Comparison of ENCODE assay signal across 16 cellular contexts in genomic region chr11:46001427-46002049, GRCh38.
A peak's percentile ranks its signal among the peaks of the same experiment; 100 is the strongest.
DNase-seq lines count a peak whose midpoint lies in the region; TF ChIP-seq lines count a peak whose summit lies in the region.
"Had no signal": no experiment of that assay in that cellular context is flagged by ENCODE, and none has a peak within 500 bp of the region (broad histone marks: within the 10 kb centered on the region; RNA-seq: fewer than 3 reads in every experiment).

No MANE protein-coding gene starts in this region.

- H3K4me2 ChIP-seq in neural progenitor cell, result peak overlapping the region; percentile 11

- H3F3A ChIP-seq in neural progenitor cell (ENCODE audit: low read depth), result peaks cover 14% of the 10 kb centered on the region

- H2AFZ ChIP-seq in neural progenitor cell (replicated peaks), result no peak overlapping the region

- H3K36me3 ChIP-seq in Caco-2 (ENCODE audit: control insufficient read depth, insufficient read depth, low read length), result no peaks in the 10 kb centered on the region
- no peaks in the 10 kb centered on the region for H3K36me3 ChIP-seq in SJSA1
- H3K36me3 ChIP-seq in neural progenitor cell, result no peaks in the 10 kb centered on the region

- intact Hi-C loops in Caco-2 (cut with micrococcal nuclease; ENCODE audit: unreplicated experiment), result no loop called here

- no peak overlapping the region for H3K4me3 Mint-ChIP-seq in Caco-2 (ENCODE audit: unreplicated experiment)
- H3K4me3 Mint-ChIP-seq in neural progenitor cell, result no peak overlapping the region
- H3K4me3 Mint-ChIP-seq: activated B cell treated with CpG ODN at 0.5 μM for 24 hours; effector memory CD8-positive, alpha-beta T cell had no signal

- DNase-seq in Caco-2, result no peak
- peak; percentile 44 to 86 for DNase-seq in SJSA1 (ENCODE audit: low read depth in 1 of 2, low spot score in 2 of 2)
- peak; percentile 4 for DNase-seq in fibroblast of gingiva (ENCODE audit: low read depth)
- peak; percentile 37 for DNase-seq in neural progenitor cell (ENCODE audit: low spot score)
- DNase-seq in amygdala (lab: John Stamatoyannopoulos, UW), result no peak
- no peak for DNase-seq in DMS79 (lab: John Stamatoyannopoulos, UW)
- DNase-seq in iPS-NIHi7 (ENCODE audit: extremely low spot score), result no peak
- no peak for DNase-seq in SKM-1 treated with dmso at 0.1 percent for 144 hours (lab: John Stamatoyannopoulos, UW; ENCODE audit: unreplicated experiment)
- DNase-seq: activated B cell treated with CpG ODN at 0.5 μM for 24 hours; C1 segment of cervical spinal cord; effector memory CD8-positive, alpha-beta T cell; KBM-7; midbrain; NCI-H1694 treated with DMSO at 0.1 percent for 48 hours; stimulated activated CD4-positive, alpha-beta T cell treated with anti-CD3 and anti-CD28 coated beads, Interleukin-4, amount 100 ng/mL, for 24 hours; stimulated activated naive CD4-positive, alpha-beta T cell treated with Interleukin-2 at 50 U/mL for 16 hours had no signal

- H3K9me3 Mint-ChIP-seq in Caco-2 (ENCODE audit: unreplicated experiment), result no peaks in the 10 kb centered on the region
- no peaks in the 10 kb centered on the region for H3K9me3 Mint-ChIP-seq in neural progenitor cell
- H3K9me3 Mint-ChIP-seq: activated B cell treated with CpG ODN at 0.5 μM for 24 hours; effector memory CD8-positive, alpha-beta T cell had no signal

- H3K27me3 ChIP-seq in Caco-2 (replicated peaks; ENCODE audit: control insufficient read depth, insufficient read depth, low read length) (no peaks in the 10 kb centered on the region), SJSA1 (replicated peaks) (no peaks in the 10 kb centered on the region), neural progenitor cell (no peaks in the 10 kb centered on the region)

- H3K36me3 Mint-ChIP-seq in Caco-2 (ENCODE audit: insufficient read depth, unreplicated experiment), result no peaks in the 10 kb centered on the region
- no peaks in the 10 kb centered on the region for H3K36me3 Mint-ChIP-seq in neural progenitor cell

- BruUV-seq in Caco-2 (replicated peaks; lab: Mats Ljungman, UMichigan), result no TSS peak

- H3K9me3 ChIP-seq in Caco-2 (no peaks in the 10 kb centered on the region), SJSA1 (replicated peaks) (no peaks in the 10 kb centered on the region), neural progenitor cell (ENCODE audit: low read depth) (no peaks in the 10 kb centered on the region)

- H3K4me1 Mint-ChIP-seq in Caco-2 (ENCODE audit: low read depth, unreplicated experiment) (peaks cover 20% of the 10 kb centered on the region), neural progenitor cell (peaks cover 28% of the 10 kb centered on the region)

- no peak overlapping the region for H3K4me3 ChIP-seq in Caco-2 (ENCODE audit: low read depth, low read length)
- H3K4me3 ChIP-seq in SJSA1, result no peak overlapping the region
- no peak overlapping the region for H3K4me3 ChIP-seq in neural progenitor cell

- H3K27ac Mint-ChIP-seq in Caco-2 (ENCODE audit: unreplicated experiment) (peak overlapping the region; percentile 14), neural progenitor cell (no peak overlapping the region)
- H3K27ac Mint-ChIP-seq: activated B cell treated with CpG ODN at 0.5 μM for 24 hours; effector memory CD8-positive, alpha-beta T cell had no signal

- POLR2A ChIA-PET in Caco-2 (lab: Charles Lee), result interaction anchor here (0.9 kb wide), 1 partner anchor 242 kb away, joined by 3 read pairs; no protein-coding TSS in a partner anchor

- H3K27ac ChIP-seq in SJSA1, result peak overlapping the region; percentile 76
- no peak overlapping the region for H3K27ac ChIP-seq in neural progenitor cell

- H3K27me3 Mint-ChIP-seq in Caco-2 (ENCODE audit: insufficient read depth, unreplicated experiment), result no peaks in the 10 kb centered on the region
- no peaks in the 10 kb centered on the region for H3K27me3 Mint-ChIP-seq in neural progenitor cell (ENCODE audit: insufficient read depth, low read depth)
- H3K27me3 Mint-ChIP-seq: activated B cell treated with CpG ODN at 0.5 μM for 24 hours; effector memory CD8-positive, alpha-beta T cell had no signal

- H3K79me2 ChIP-seq in neural progenitor cell (ENCODE audit: low read depth), result peaks cover 35% of the 10 kb centered on the region

- H3K9ac ChIP-seq in neural progenitor cell, result no peak overlapping the region

- H4K20me1 ChIP-seq in neural progenitor cell (ENCODE audit: low read depth), result peaks cover 41% of the 10 kb centered on the region

- H3K4me1 ChIP-seq in Caco-2, result peaks cover 17% of the 10 kb centered on the region
- H3K4me1 ChIP-seq in SJSA1 (replicated peaks), result peaks cover 17% of the 10 kb centered on the region
- peaks cover 28% of the 10 kb centered on the region for H3K4me1 ChIP-seq in neural progenitor cell

- CTCF ChIA-PET in Caco-2 (lab: Charles Lee), result interaction anchor here (0.5 to 1.7 kb wide), 2 partner anchors 14 to 36 kb away, joined by 3 to 4 read pairs; no protein-coding TSS in a partner anchor

- TF ChIP-seq CTCF in Caco-2 (IDR thresholded peaks at IDR 0.05; ENCODE audit: insufficient read depth in 1 of 2, low read depth in 1 of 2, low read length in 1 of 2, severe bottlenecking in 1 of 2, unreplicated experiment in 1 of 2), result peak in 1 of 2 experiments; percentile 1
- no peak for TF ChIP-seq CTCF in neural progenitor cell (IDR thresholded peaks at IDR 0.05)

Comparison
In these comparisons a context has a peak if more than half of its experiments do, and no peak if none do; other contexts are left out.
1. DNase-seq: peak in SJSA1 (2 of 2), fibroblast of gingiva (single experiment) and neural progenitor cell (single experiment); none in Caco-2 (0 of 2), amygdala (0 of 56), DMS79 (single experiment), iPS-NIHi7 (single experiment) and SKM-1 treated with dmso at 0.1 percent for 144 hours (single experiment).